8 cellular contexts compared by ENCODE assay signal in genomic region chr20:59850018-59850641, GRCh38.
DNase-seq lines count a peak whose midpoint lies in the region; ATAC-seq, FAIRE-seq and TF ChIP-seq lines count a peak whose summit lies in the region.

No MANE protein-coding gene starts in this region.

- H3K36me3 ChIP-seq in small intestine (ENCODE audit: control insufficient read depth in 2 of 2, insufficient read depth in 2 of 2, low read length in 2 of 2) (no peaks in the 10 kb centered on the region), MG63 (no peaks in the 10 kb centered on the region)

- 57 to 65% (median 60%) methylated on average over 7 of the region's 7 CpGs for WGBS in small intestine, 3 donors

- no peaks in the 10 kb centered on the region for H3K4me1 ChIP-seq in small intestine (ENCODE audit: control insufficient read depth in 2 of 2, insufficient read depth in 1 of 2, low read depth in 1 of 2, low read length in 1 of 2)

- H3K9me3 ChIP-seq in small intestine (ENCODE audit: control insufficient read depth, low read depth) (no peaks in the 10 kb centered on the region), MG63 (no peaks in the 10 kb centered on the region)

- TF ChIP-seq CTCF in fibroblast of pulmonary artery (IDR thresholded peaks at IDR 0.05; ENCODE audit: low read length, missing control alignments), result peak; percentile 58

- peaks cover 0 to 3% of the 10 kb centered on the region in 2 donors for H3K27me3 ChIP-seq in small intestine (ENCODE audit: control insufficient read depth in 2 of 2, insufficient read depth in 2 of 2, low read length in 2 of 2)
- H3K27me3 ChIP-seq in MG63, result no peaks in the 10 kb centered on the region

- FAIRE-seq in HTR-8/SVneo (lab: Jason Lieb, UNC) (peak; percentile 63), small intestine (lab: Jason Lieb, UNC) (no peak)

- ATAC-seq in HG02870 (IDR thresholded peaks at IDR 0.05; ENCODE audit: unreplicated experiment), result no peak

- peak; percentile 11 for DNase-seq in DMS153 (lab: John Stamatoyannopoulos, UW)
- peak; percentile 63 for DNase-seq in HTR-8/SVneo (ENCODE audit: insufficient read length, low spot score)
- peak; percentile 73 for DNase-seq in RKO (ENCODE audit: low spot score)
- peak; percentile 61 for DNase-seq in fibroblast of pulmonary artery (ENCODE audit: low read depth)
- DNase-seq in small intestine, result peak; percentile 67
- no peak for DNase-seq in GDM1 (lab: John Stamatoyannopoulos, UW)
- no peak for DNase-seq in MG63

- H3K4me3 ChIP-seq in fibroblast of pulmonary artery (replicated peaks; ENCODE audit: low read depth, low read length) (no peak overlapping the region), small intestine (ENCODE audit: low read depth in 1 of 2, low read length in 2 of 2) (no peak overlapping the region), MG63 (no peak overlapping the region)

- H3K27ac ChIP-seq in small intestine (ENCODE audit: low read depth in 1 of 2, low read length in 1 of 2), result no peak overlapping the region

Comparison
In these comparisons a context has a peak if more than half of its experiments do, and no peak if none do; other contexts are left out.
1. DNase-seq: peak in DMS153 (single experiment), HTR-8/SVneo (single experiment), RKO (single experiment), fibroblast of pulmonary artery (single experiment) and small intestine (single experiment); none in GDM1 (single experiment) and MG63 (single experiment).